ENCODE assay signal across 19 cellular contexts in genomic region chr19:48779636-48780035, GRCh38. TPM values are rescaled to one million over a fixed set of nuclear protein-coding genes. Genes with fewer than 3 reads are reported as not detected.
A peak's percentile ranks its signal among the peaks of the same experiment; 100 is the strongest.
DNase-seq lines count a peak whose midpoint lies in the region; ATAC-seq, FAIRE-seq and TF ChIP-seq lines count a peak whose summit lies in the region.
"Had no signal": no experiment of that assay in that cellular context is flagged by ENCODE, and none has a peak within 500 bp of the region (broad histone marks: within the 10 kb centered on the region; RNA-seq: fewer than 3 reads in every experiment).

No MANE protein-coding gene starts in this region.

- intact Hi-C loops in HepG2 (cut with micrococcal nuclease; ENCODE audit: unreplicated experiment) (loop anchor here (10.0 kb wide), 1 partner anchor 185 kb away; the partner anchor contains the start of gene FTL), right lobe of liver (cut with DNase I) (no loop called here), stomach (cut with DNase I; ENCODE audit: low total_unique reads) (no loop called here)

- H3K27me3 Mint-ChIP-seq in naive thymus-derived CD8-positive, alpha-beta T cell: peaks cover 0 to 14% (median 2%) of the 10 kb centered on the region in 5 donors

- TF ChIP-seq EP300 in HepG2 (IDR thresholded peaks at IDR 0.05; ENCODE audit: low read depth in 2 of 2, low read length in 2 of 2): no peak
- no peak for TF ChIP-seq EP300 in HepG2 (CRISPR knock-in tag; IDR thresholded peaks at IDR 0.05; ENCODE audit: borderline replicate concordance)
- TF ChIP-seq EP300 in stomach (IDR thresholded peaks at IDR 0.05): no peak

- WGBS in HepG2 (ENCODE audit: low lambda C conversion rate): 0% methylated on average over 1 of the region's 1 CpG
- WGBS in right lobe of liver (ENCODE audit: insufficient coverage, low coverage, low lambda C conversion rate, missing lambda C conversion rate): 83% methylated on average over 1 of the region's 1 CpG
- WGBS in stomach, 5 donors: 19 to 59% (median 40%) methylated on average over 1 of the region's 1 CpG

- no peak overlapping the region for H2AFZ ChIP-seq in HepG2 (ENCODE audit: low read length)

- H3K9me3 Mint-ChIP-seq in naive thymus-derived CD8-positive, alpha-beta T cell: no peaks in the 10 kb centered on the region

- H3K36me3 ChIP-seq in HepG2 (replicated peaks in 1 of 2; ENCODE audit: control insufficient read depth in 1 of 2, insufficient read depth in 2 of 2, low read length in 2 of 2) (no peaks in the 10 kb centered on the region), right lobe of liver (no peaks in the 10 kb centered on the region), stomach (no peaks in the 10 kb centered on the region)
- H3K36me3 ChIP-seq: Peyer's patch had no signal

- CTCF ChIA-PET in HepG2 (lab: Yijun Ruan, JAX; ENCODE audit: low intra/inter-chr PET ratio, low total read pairs): no interaction called here

- H4K20me1 ChIP-seq in HepG2 (ENCODE audit: insufficient read depth, low read length): no peaks in the 10 kb centered on the region

- no peak overlapping the region for H3K4me2 ChIP-seq in HepG2 (ENCODE audit: low read depth, low read length)
- H3K4me2 ChIP-seq: A549 had no signal

- H3K4me3 ChIP-seq in HepG2 (replicated peaks in 1 of 3; ENCODE audit: insufficient read depth in 1 of 3, low read depth in 2 of 3, low read length in 3 of 3) (no peak overlapping the region), right lobe of liver (no peak overlapping the region), stomach (no peak overlapping the region)
- H3K4me3 ChIP-seq: A549, Peyer's patch had no signal

- H3K4me1 ChIP-seq in HepG2 (ENCODE audit: insufficient read depth, low read length) (peaks cover 50% of the 10 kb centered on the region), right lobe of liver (peaks cover 0 to 17% (median 5%) of the 10 kb centered on the region in 4 donors), stomach (peaks cover 19 to 49% (median 31%) of the 10 kb centered on the region in 4 donors)

- TF ChIP-seq CTCF in HepG2 (CRISPR knock-in tag; IDR thresholded peaks at IDR 0.05): no peak
- no peak for TF ChIP-seq CTCF in right lobe of liver (IDR thresholded peaks at IDR 0.05)
- no peak for TF ChIP-seq CTCF in stomach (IDR thresholded peaks at IDR 0.05)

- no peaks in the 10 kb centered on the region for H3K79me2 ChIP-seq in HepG2 (ENCODE audit: insufficient read depth, low read length)

- TF ChIP-seq POLR2A in HepG2 (IDR thresholded peaks at IDR 0.05; ENCODE audit: insufficient read depth in 1 of 2, low read depth in 2 of 2, low read length in 2 of 2): no peak
- no peak for TF ChIP-seq POLR2A in right lobe of liver (IDR thresholded peaks at IDR 0.05)
- TF ChIP-seq POLR2A in stomach (IDR thresholded peaks at IDR 0.05): no peak

- no peak for FAIRE-seq in HepG2 (lab: Jason Lieb, UNC)
- FAIRE-seq: A549, H54 had no signal

- no peak overlapping the region for H3K4me3 Mint-ChIP-seq in naive thymus-derived CD8-positive, alpha-beta T cell

- in situ Hi-C loops in HepG2 (cut with HindIII; ENCODE audit: extremely low pct_ligation_motif_present, low pct_unique_long_range_greater_than_20kb): loop anchor here (10.0 kb wide), 1 partner anchor 105 kb away; the partner anchor contains the start of gene NTN5

- no peak for TF ChIP-seq RAD21 in HepG2 (CRISPR knock-in tag; IDR thresholded peaks at IDR 0.05)

- ATAC-seq in HepG2: peak; percentile 24; the same call in 2 of the 3 replicates
- ATAC-seq in right lobe of liver: no peak
- ATAC-seq in naive thymus-derived CD8-positive, alpha-beta T cell: no peak
- ATAC-seq in HG03108 (IDR thresholded peaks at IDR 0.05; ENCODE audit: unreplicated experiment): no peak
- ATAC-seq: Right ventricle myocardium inferior had no signal

- POLR2A ChIA-PET in HepG2 (lab: Yijun Ruan, JAX): no interaction called here
- POLR2A ChIA-PET in naive thymus-derived CD8-positive, alpha-beta T cell (lab: Charles Lee): no interaction called here

- no peak overlapping the region for H3K9ac ChIP-seq in HepG2 (ENCODE audit: insufficient read depth, low read depth, low read length)

- no TSS peak for BruUV-seq in HepG2 (replicated peaks; lab: Mats Ljungman, UMichigan)

- peaks cover 0 to 14% (median 4%) of the 10 kb centered on the region in 4 donors for H3K4me1 Mint-ChIP-seq in naive thymus-derived CD8-positive, alpha-beta T cell

- H3K9me3 ChIP-seq in HepG2 (ENCODE audit: low read length) (no peaks in the 10 kb centered on the region), right lobe of liver (no peaks in the 10 kb centered on the region), stomach (no peaks in the 10 kb centered on the region)
- H3K9me3 ChIP-seq: A549, Peyer's patch had no signal

- H3K27ac ChIP-seq in HepG2 (ENCODE audit: extremely low read length, insufficient read depth, low read length) (no peak overlapping the region), right lobe of liver (no peak overlapping the region), stomach (peak overlapping the region in 3 of 5 donors; percentile 27 to 86 (median 42)), caudate nucleus (ENCODE audit: low read depth, low read length) (no peak overlapping the region)
- H3K27ac ChIP-seq: A549 had no signal

- H3K27ac Mint-ChIP-seq in naive thymus-derived CD8-positive, alpha-beta T cell: no peak overlapping the region

- DNase-seq in HepG2 (ENCODE audit: low spot score) (no peak), right lobe of liver (no peak), NAMALWA (ENCODE audit: low spot score) (peak; percentile 65), germinal center (ENCODE audit: low spot score) (peak; percentile 40), stomach (no peak), caudate nucleus (lab: John Stamatoyannopoulos, UW) (no peak)
- DNase-seq in naive thymus-derived CD8-positive, alpha-beta T cell: no peak
- DNase-seq: C1 segment of cervical spinal cord, IMR-90, MV-4-11, NCI-H1417 treated with DMSO at 0.1 percent for 48 hours, NCI-H1930, NCI-H446 treated with DMSO at 0.1 percent for 48 hours, Peyer's patch had no signal

- H3K36me3 Mint-ChIP-seq in naive thymus-derived CD8-positive, alpha-beta T cell: no peaks in the 10 kb centered on the region

- no peaks in the 10 kb centered on the region; a peak in 1 of 5 replicates for H3K27me3 ChIP-seq in HepG2 (ENCODE audit: control insufficient read depth in 1 of 2, insufficient read depth in 2 of 2, low read length in 2 of 2)
- H3K27me3 ChIP-seq in right lobe of liver: no peaks in the 10 kb centered on the region
- H3K27me3 ChIP-seq in stomach: no peaks in the 10 kb centered on the region
- H3K27me3 ChIP-seq: Peyer's patch had no signal

RNA-seq across cellular contexts. Expression of gene FGF21, which starts 24.3 kb away (rescaled TPM):
- total RNA-seq in HepG2 (2016; rRNA removed; fragmentation: Illumina TruSeq; extraction: Trizol): not detected in 2 replicates
- total RNA-seq in HepG2 (2016; cell fraction: cytosol; rRNA removed; fragmentation: Illumina TruSeq; extraction: Trizol; ENCODE audit: low read depth): not detected in 2 replicates
- total RNA-seq in HepG2 (2016; cell fraction: insoluble cytoplasmic fraction; rRNA removed; fragmentation: Illumina TruSeq; extraction: Trizol): not detected in 2 replicates
- not detected in 2 replicates for total RNA-seq in HepG2 (2016; cell fraction: membrane; rRNA removed; fragmentation: Illumina TruSeq; extraction: Trizol)
- total RNA-seq in HepG2 (2016; cell fraction: nucleus; rRNA removed; fragmentation: Illumina TruSeq; extraction: Trizol): not detected in 2 replicates
- polyA plus RNA-seq in HepG2 (2011; rRNA removed): 0.17 TPM in 2 replicates
- 0.08 and 0.12 TPM in 2 replicates for polyA plus RNA-seq in HepG2 (2011; cell fraction: cytosol; rRNA removed)
- 0.26 and 0.39 TPM in 2 replicates for polyA plus RNA-seq in HepG2 (2011; cell fraction: nucleus; rRNA removed)
- polyA plus RNA-seq in HepG2 (2012): 0.60 TPM in 1 of 2 replicates, not detected in the other
- polyA plus RNA-seq in HepG2 (2016; cell fraction: cytosol; fragmentation: Illumina TruSeq; extraction: Trizol; ENCODE audit: low read depth): not detected in 2 replicates
- not detected in 2 replicates for polyA plus RNA-seq in HepG2 (2016; cell fraction: insoluble cytoplasmic fraction; fragmentation: Illumina TruSeq; extraction: Trizol; ENCODE audit: low read depth)
- not detected in 2 replicates for polyA plus RNA-seq in HepG2 (2016; cell fraction: membrane; fragmentation: Illumina TruSeq; extraction: Trizol; ENCODE audit: low read depth)
- not detected in 2 replicates for polyA plus RNA-seq in HepG2 (2016; cell fraction: nucleus; fragmentation: Illumina TruSeq; extraction: Trizol; ENCODE audit: insufficient read depth, low read depth)
- not detected in 2 replicates for polyA minus RNA-seq in HepG2 (2011; rRNA and poly(A)+ RNA removed; ENCODE audit: low replicate concordance)
- polyA minus RNA-seq in HepG2 (2011; cell fraction: cytosol; rRNA and poly(A)+ RNA removed): not detected in 2 replicates
- 0.37 TPM in 1 of 2 replicates, not detected in the other for polyA minus RNA-seq in HepG2 (2011; cell fraction: nucleus; rRNA and poly(A)+ RNA removed)
- 10 to 100 TPM in 4 of 6 experiments, 1 to 10 TPM in 1, not detected in 1; 5.1 to 55.3 (median 32.7) TPM for total RNA-seq in right lobe of liver
- not detected for total RNA-seq in stomach
- not detected for polyA plus RNA-seq in stomach
- not detected for total RNA-seq in naive thymus-derived CD8-positive, alpha-beta T cell
- not detected for polyA plus RNA-seq in naive thymus-derived CD8-positive, alpha-beta T cell
- total RNA-seq: HT-29, IMR-90, Peyer's patch, Right ventricle myocardium inferior had no signal
- polyA plus RNA-seq: IMR-90 had no signal

RNA-seq across cellular contexts. Expression of gene FUT1, which starts 27.2 kb away (rescaled TPM):
- 0.07 TPM in 2 replicates for total RNA-seq in HepG2 (2016; rRNA removed; fragmentation: Illumina TruSeq; extraction: Trizol)
- not detected in 2 replicates for total RNA-seq in HepG2 (2016; cell fraction: cytosol; rRNA removed; fragmentation: Illumina TruSeq; extraction: Trizol; ENCODE audit: low read depth)
- 0.09 TPM in 1 of 2 replicates, not detected in the other for total RNA-seq in HepG2 (2016; cell fraction: insoluble cytoplasmic fraction; rRNA removed; fragmentation: Illumina TruSeq; extraction: Trizol)
- total RNA-seq in HepG2 (2016; cell fraction: membrane; rRNA removed; fragmentation: Illumina TruSeq; extraction: Trizol): 0.07 and 0.09 TPM in 2 replicates
- 0.09 TPM in 1 of 2 replicates, not detected in the other for total RNA-seq in HepG2 (2016; cell fraction: nucleus; rRNA removed; fragmentation: Illumina TruSeq; extraction: Trizol)
- 1.1 and 1.5 TPM in 2 replicates for polyA plus RNA-seq in HepG2 (2011; rRNA removed)
- polyA plus RNA-seq in HepG2 (2011; cell fraction: cytosol; rRNA removed): 0.71 and 0.98 TPM in 2 replicates
- polyA plus RNA-seq in HepG2 (2011; cell fraction: nucleus; rRNA removed): 2.0 and 2.5 TPM in 2 replicates
- polyA plus RNA-seq in HepG2 (2012): 0.47 and 1.7 TPM in 2 replicates
- not detected in 2 replicates for polyA plus RNA-seq in HepG2 (2016; cell fraction: cytosol; fragmentation: Illumina TruSeq; extraction: Trizol; ENCODE audit: low read depth)
- not detected in 2 replicates for polyA plus RNA-seq in HepG2 (2016; cell fraction: insoluble cytoplasmic fraction; fragmentation: Illumina TruSeq; extraction: Trizol; ENCODE audit: low read depth)
- polyA plus RNA-seq in HepG2 (2016; cell fraction: membrane; fragmentation: Illumina TruSeq; extraction: Trizol; ENCODE audit: low read depth): 0.14 TPM in 1 of 2 replicates, not detected in the other
- polyA plus RNA-seq in HepG2 (2016; cell fraction: nucleus; fragmentation: Illumina TruSeq; extraction: Trizol; ENCODE audit: insufficient read depth, low read depth): 0.26 TPM in 1 of 2 replicates, not detected in the other
- 1.8 and 2.9 TPM in 2 replicates for polyA minus RNA-seq in HepG2 (2011; rRNA and poly(A)+ RNA removed; ENCODE audit: low replicate concordance)
- 0.97 and 0.99 TPM in 2 replicates for polyA minus RNA-seq in HepG2 (2011; cell fraction: cytosol; rRNA and poly(A)+ RNA removed)
- polyA minus RNA-seq in HepG2 (2011; cell fraction: nucleus; rRNA and poly(A)+ RNA removed): 0.64 and 1.5 TPM in 2 replicates
- 1 to 10 TPM in 3 of 6 experiments, under 1 TPM in 3; 0.22 to 1.9 (median 0.93) TPM for total RNA-seq in right lobe of liver
- total RNA-seq in stomach: 10 to 100 TPM in 2 of 5 donors, 1 to 10 TPM in 2, not detected in 1; 7.0 to 54.5 (median 11.1) TPM
- polyA plus RNA-seq in stomach: 1 to 10 TPM; 7.2 to 7.5 (median 7.2) TPM
- total RNA-seq in naive thymus-derived CD8-positive, alpha-beta T cell: not detected
- polyA plus RNA-seq in naive thymus-derived CD8-positive, alpha-beta T cell: not detected

RNA-seq across cellular contexts. Expression of gene BCAT2, which starts 31.2 kb away (rescaled TPM):
- total RNA-seq in HepG2 (2016; rRNA removed; fragmentation: Illumina TruSeq; extraction: Trizol) (2.3 and 2.5 TPM in 2 replicates), right lobe of liver (10 to 100 TPM in 4 of 6 experiments, 1 to 10 TPM in 2; 8.9 to 48.3 (median 12.5) TPM), stomach (100 to 1,000 TPM in 1 of 5 donors, 10 to 100 TPM in 4; 22.0 to 320 (median 23.9) TPM)
- total RNA-seq in HepG2 (2016; cell fraction: cytosol; rRNA removed; fragmentation: Illumina TruSeq; extraction: Trizol; ENCODE audit: low read depth): 3.4 and 4.0 TPM in 2 replicates
- total RNA-seq in HepG2 (2016; cell fraction: insoluble cytoplasmic fraction; rRNA removed; fragmentation: Illumina TruSeq; extraction: Trizol): 1.8 and 2.8 TPM in 2 replicates
- total RNA-seq in HepG2 (2016; cell fraction: membrane; rRNA removed; fragmentation: Illumina TruSeq; extraction: Trizol): 4.9 and 6.9 TPM in 2 replicates
- 2.2 and 2.5 TPM in 2 replicates for total RNA-seq in HepG2 (2016; cell fraction: nucleus; rRNA removed; fragmentation: Illumina TruSeq; extraction: Trizol)
- polyA plus RNA-seq in HepG2 (2011; rRNA removed) (3.6 TPM in 2 replicates), stomach (10 to 100 TPM; 65.8 to 74.5 (median 68.5) TPM)
- polyA plus RNA-seq in HepG2 (2011; cell fraction: cytosol; rRNA removed): 2.4 and 3.8 TPM in 2 replicates
- polyA plus RNA-seq in HepG2 (2011; cell fraction: nucleus; rRNA removed): 4.8 and 5.7 TPM in 2 replicates
- 4.0 and 5.0 TPM in 2 replicates for polyA plus RNA-seq in HepG2 (2012)
- polyA plus RNA-seq in HepG2 (2016; cell fraction: cytosol; fragmentation: Illumina TruSeq; extraction: Trizol; ENCODE audit: low read depth): 4.8 and 6.1 TPM in 2 replicates
- polyA plus RNA-seq in HepG2 (2016; cell fraction: insoluble cytoplasmic fraction; fragmentation: Illumina TruSeq; extraction: Trizol; ENCODE audit: low read depth): 2.6 and 3.5 TPM in 2 replicates
- polyA plus RNA-seq in HepG2 (2016; cell fraction: membrane; fragmentation: Illumina TruSeq; extraction: Trizol; ENCODE audit: low read depth): 6.4 and 7.9 TPM in 2 replicates
- polyA plus RNA-seq in HepG2 (2016; cell fraction: nucleus; fragmentation: Illumina TruSeq; extraction: Trizol; ENCODE audit: insufficient read depth, low read depth): 2.4 and 5.2 TPM in 2 replicates
- 4.1 and 65.2 TPM in 2 replicates for polyA minus RNA-seq in HepG2 (2011; rRNA and poly(A)+ RNA removed; ENCODE audit: low replicate concordance)
- polyA minus RNA-seq in HepG2 (2011; cell fraction: cytosol; rRNA and poly(A)+ RNA removed): 1.6 and 1.9 TPM in 2 replicates
- polyA minus RNA-seq in HepG2 (2011; cell fraction: nucleus; rRNA and poly(A)+ RNA removed): 1.6 and 2.3 TPM in 2 replicates
- 10 to 100 TPM; 24.3 to 27.2 TPM for total RNA-seq in naive thymus-derived CD8-positive, alpha-beta T cell
- 10 to 100 TPM; 18.9 to 26.0 (median 21.9) TPM for polyA plus RNA-seq in naive thymus-derived CD8-positive, alpha-beta T cell

RNA-seq across cellular contexts. Expression of gene IZUMO1, which starts 32.9 kb away (rescaled TPM):
- total RNA-seq in HepG2 (2016; rRNA removed; fragmentation: Illumina TruSeq; extraction: Trizol): 0.22 TPM in 1 of 2 replicates, not detected in the other
- total RNA-seq in HepG2 (2016; cell fraction: cytosol; rRNA removed; fragmentation: Illumina TruSeq; extraction: Trizol; ENCODE audit: low read depth): not detected in 2 replicates
- total RNA-seq in HepG2 (2016; cell fraction: insoluble cytoplasmic fraction; rRNA removed; fragmentation: Illumina TruSeq; extraction: Trizol): 0.11 TPM in 1 of 2 replicates, not detected in the other
- total RNA-seq in HepG2 (2016; cell fraction: membrane; rRNA removed; fragmentation: Illumina TruSeq; extraction: Trizol): 0.59 TPM in 1 of 2 replicates, not detected in the other
- not detected in 2 replicates for total RNA-seq in HepG2 (2016; cell fraction: nucleus; rRNA removed; fragmentation: Illumina TruSeq; extraction: Trizol)
- 0.07 and 0.16 TPM in 2 replicates for polyA plus RNA-seq in HepG2 (2011; rRNA removed)
- polyA plus RNA-seq in HepG2 (2011; cell fraction: cytosol; rRNA removed): not detected in 2 replicates
- 1.2 and 1.7 TPM in 2 replicates for polyA plus RNA-seq in HepG2 (2011; cell fraction: nucleus; rRNA removed)
- 0.09 and 0.50 TPM in 2 replicates for polyA plus RNA-seq in HepG2 (2012)
- not detected in 2 replicates for polyA plus RNA-seq in HepG2 (2016; cell fraction: cytosol; fragmentation: Illumina TruSeq; extraction: Trizol; ENCODE audit: low read depth)
- not detected in 2 replicates for polyA plus RNA-seq in HepG2 (2016; cell fraction: insoluble cytoplasmic fraction; fragmentation: Illumina TruSeq; extraction: Trizol; ENCODE audit: low read depth)
- polyA plus RNA-seq in HepG2 (2016; cell fraction: membrane; fragmentation: Illumina TruSeq; extraction: Trizol; ENCODE audit: low read depth): not detected in 2 replicates
- polyA plus RNA-seq in HepG2 (2016; cell fraction: nucleus; fragmentation: Illumina TruSeq; extraction: Trizol; ENCODE audit: insufficient read depth, low read depth): 0.46 and 0.85 TPM in 2 replicates
- polyA minus RNA-seq in HepG2 (2011; rRNA and poly(A)+ RNA removed; ENCODE audit: low replicate concordance): 0.30 TPM in 1 of 2 replicates, not detected in the other
- polyA minus RNA-seq in HepG2 (2011; cell fraction: cytosol; rRNA and poly(A)+ RNA removed): not detected in 2 replicates
- 0.37 and 0.39 TPM in 2 replicates for polyA minus RNA-seq in HepG2 (2011; cell fraction: nucleus; rRNA and poly(A)+ RNA removed)
- under 1 TPM in 5 of 6 experiments, not detected in 1; 0.10 to 0.35 (median 0.13) TPM for total RNA-seq in right lobe of liver
- 10 to 100 TPM in 2 of 5 donors, under 1 TPM in 1, not detected in 2; 0.73 to 14.3 (median 10.7) TPM for total RNA-seq in stomach
- polyA plus RNA-seq in stomach: 1 to 10 TPM in 1 of 3 donors, under 1 TPM in 1, not detected in 1; 0.62 to 4.0 TPM
- total RNA-seq in naive thymus-derived CD8-positive, alpha-beta T cell: not detected
- not detected for polyA plus RNA-seq in naive thymus-derived CD8-positive, alpha-beta T cell
- total RNA-seq: IMR-90, Peyer's patch had no signal
- polyA plus RNA-seq: A549, IMR-90 had no signal

RNA-seq across cellular contexts. Expression of gene RASIP1, which starts 39.2 kb away (rescaled TPM):
- total RNA-seq in HepG2 (2016; rRNA removed; fragmentation: Illumina TruSeq; extraction: Trizol): 0.44 and 0.49 TPM in 2 replicates
- total RNA-seq in HepG2 (2016; cell fraction: cytosol; rRNA removed; fragmentation: Illumina TruSeq; extraction: Trizol; ENCODE audit: low read depth): 0.18 and 0.20 TPM in 2 replicates
- total RNA-seq in HepG2 (2016; cell fraction: insoluble cytoplasmic fraction; rRNA removed; fragmentation: Illumina TruSeq; extraction: Trizol): 0.16 and 0.32 TPM in 2 replicates
- total RNA-seq in HepG2 (2016; cell fraction: membrane; rRNA removed; fragmentation: Illumina TruSeq; extraction: Trizol): 0.09 and 0.24 TPM in 2 replicates
- 0.22 TPM in 1 of 2 replicates, not detected in the other for total RNA-seq in HepG2 (2016; cell fraction: nucleus; rRNA removed; fragmentation: Illumina TruSeq; extraction: Trizol)
- polyA plus RNA-seq in HepG2 (2011; rRNA removed): 0.58 and 1.1 TPM in 2 replicates
- 0.49 and 0.71 TPM in 2 replicates for polyA plus RNA-seq in HepG2 (2011; cell fraction: cytosol; rRNA removed)
- 2.6 and 3.2 TPM in 2 replicates for polyA plus RNA-seq in HepG2 (2011; cell fraction: nucleus; rRNA removed)
- polyA plus RNA-seq in HepG2 (2012): 1.3 and 1.9 TPM in 2 replicates
- polyA plus RNA-seq in HepG2 (2016; cell fraction: cytosol; fragmentation: Illumina TruSeq; extraction: Trizol; ENCODE audit: low read depth): 0.14 and 0.21 TPM in 2 replicates
- polyA plus RNA-seq in HepG2 (2016; cell fraction: insoluble cytoplasmic fraction; fragmentation: Illumina TruSeq; extraction: Trizol; ENCODE audit: low read depth): 0.27 and 0.31 TPM in 2 replicates
- 0.11 and 0.30 TPM in 2 replicates for polyA plus RNA-seq in HepG2 (2016; cell fraction: membrane; fragmentation: Illumina TruSeq; extraction: Trizol; ENCODE audit: low read depth)
- polyA plus RNA-seq in HepG2 (2016; cell fraction: nucleus; fragmentation: Illumina TruSeq; extraction: Trizol; ENCODE audit: insufficient read depth, low read depth): 0.86 and 0.89 TPM in 2 replicates
- polyA minus RNA-seq in HepG2 (2011; rRNA and poly(A)+ RNA removed; ENCODE audit: low replicate concordance): 1.6 and 73.9 TPM in 2 replicates
- 0.79 and 0.89 TPM in 2 replicates for polyA minus RNA-seq in HepG2 (2011; cell fraction: cytosol; rRNA and poly(A)+ RNA removed)
- polyA minus RNA-seq in HepG2 (2011; cell fraction: nucleus; rRNA and poly(A)+ RNA removed): 1.1 and 1.2 TPM in 2 replicates
- 1 to 10 TPM; 2.7 to 6.7 (median 4.9) TPM for total RNA-seq in right lobe of liver
- total RNA-seq in stomach: 10 to 100 TPM in 1 of 5 donors, 1 to 10 TPM in 4; 4.7 to 26.8 (median 8.8) TPM
- 10 to 100 TPM; 11.1 to 44.9 (median 29.3) TPM for polyA plus RNA-seq in stomach
- total RNA-seq in naive thymus-derived CD8-positive, alpha-beta T cell: under 1 TPM in 1 of 2 experiments, not detected in 1; 0.25 TPM
- under 1 TPM in 2 of 3 donors, not detected in 1; 0.10 to 0.26 TPM for polyA plus RNA-seq in naive thymus-derived CD8-positive, alpha-beta T cell

Comparison
In these comparisons a context has a peak if more than half of its experiments do, and no peak if none do; other contexts are left out.
1. DNase-seq: peak in NAMALWA (single experiment) and germinal center (single experiment); none in HepG2 (single experiment), right lobe of liver (0 of 3), stomach (single experiment), caudate nucleus (0 of 61) and naive thymus-derived CD8-positive, alpha-beta T cell (0 of 10).
2. H3K27ac ChIP-seq: peak in stomach (3 of 5); none in HepG2 (single experiment), right lobe of liver (0 of 3) and caudate nucleus (single experiment).